8 cellular contexts compared by ENCODE assay signal in the genomic region with DNA sequence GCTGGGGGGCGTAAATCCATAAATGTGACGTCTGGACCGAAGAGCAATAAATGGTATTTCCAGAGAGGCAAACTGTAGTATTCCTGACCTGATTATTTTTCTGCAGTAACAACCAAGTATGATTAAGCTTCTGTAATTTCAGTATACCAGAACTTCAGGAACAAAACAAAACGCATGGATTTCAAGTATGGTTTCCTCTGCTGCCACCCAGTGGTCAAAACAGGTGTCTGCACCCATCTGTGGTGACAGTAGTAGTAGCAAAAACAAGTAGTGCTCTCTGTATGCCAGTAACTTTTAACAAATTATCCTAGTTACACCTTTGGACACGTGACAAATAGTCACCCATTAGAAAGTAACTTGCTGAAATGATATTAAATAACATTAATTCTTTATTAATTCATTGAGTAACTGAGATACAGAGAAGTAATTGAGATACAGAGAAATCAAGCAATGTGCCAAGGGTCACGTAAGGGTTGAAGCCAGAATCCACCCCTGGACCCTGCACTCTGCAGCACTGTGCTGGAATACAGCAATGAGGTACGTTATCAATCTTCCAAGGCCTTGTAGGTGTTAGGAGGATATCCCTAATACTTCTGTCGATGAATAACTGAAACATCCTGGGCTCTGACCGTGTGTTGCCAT. TPM values are rescaled to one million over a fixed set of nuclear protein-coding genes. Genes with fewer than 3 reads are reported as not detected.
DNase-seq lines count a peak whose midpoint lies in the region; ATAC-seq and TF ChIP-seq lines count a peak whose summit lies in the region.

No MANE protein-coding gene starts in this region.

- no peaks in the 10 kb centered on the region for H3K27me3 ChIP-seq in GM06990 (replicated peaks; ENCODE audit: control insufficient read depth, insufficient read depth, low read length)

- no peak overlapping the region for H3K4me3 ChIP-seq in GM06990 (replicated peaks; ENCODE audit: low read depth, low read length)
- H3K4me3 ChIP-seq in WI38 (ENCODE audit: low read depth, low read length) = no peak overlapping the region

- no peaks in the 10 kb centered on the region for H3K4me1 Mint-ChIP-seq in central memory CD8-positive, alpha-beta T cell

- TF ChIP-seq CTCF in GM06990 (IDR thresholded peaks at IDR 0.05; ENCODE audit: insufficient read depth, low read length, poor library complexity, severe bottlenecking) = peak; percentile 81
- peak; percentile 61; the same call in 1 of the 2 replicates for TF ChIP-seq CTCF in WI38 (IDR thresholded peaks at IDR 0.05; ENCODE audit: low read depth, low read length)

- H3K27me3 Mint-ChIP-seq in central memory CD8-positive, alpha-beta T cell = peaks cover 27% of the 10 kb centered on the region

- H3K4me3 Mint-ChIP-seq in central memory CD8-positive, alpha-beta T cell = no peak overlapping the region

- H3K9me3 Mint-ChIP-seq in central memory CD8-positive, alpha-beta T cell = no peaks in the 10 kb centered on the region

- intact Hi-C loops in left colon (cut with DNase I, micrococcal nuclease) = no loop called here

- no peaks in the 10 kb centered on the region for H3K36me3 Mint-ChIP-seq in central memory CD8-positive, alpha-beta T cell (ENCODE audit: insufficient read depth)

- DNase-seq in GM06990 (ENCODE audit: extremely low read depth, insufficient read length) = no peak
- DNase-seq in NCI-H2107 treated with DMSO at 0.1 percent for 48 hours (lab: John Stamatoyannopoulos, UW; ENCODE audit: unreplicated experiment) = peak; percentile 42
- peak; percentile 47 to 55 for DNase-seq in central memory CD8-positive, alpha-beta T cell (ENCODE audit: low spot score in 2 of 2)
- peak; percentile 32 to 74 for DNase-seq in left colon
- DNase-seq in stimulated activated CD4-positive, alpha-beta T cell treated with anti-CD3 and anti-CD28 coated beads, Interleukin-2, amount 100 ng/mL, for 4 hours (ENCODE audit: low read depth) = peak; percentile 31

- ATAC-seq in HG02759 (IDR thresholded peaks at IDR 0.05; ENCODE audit: unreplicated experiment) (peak; percentile 56), left colon (peak; percentile 76), GM21381 (IDR thresholded peaks at IDR 0.05; ENCODE audit: unreplicated experiment) (no peak)
- peak; percentile 68 for ATAC-seq in central memory CD8-positive, alpha-beta T cell (replicated peaks; ENCODE audit: extremely low read depth, poor library complexity, severe bottlenecking)

- H3K27ac Mint-ChIP-seq in central memory CD8-positive, alpha-beta T cell (ENCODE audit: low read depth) = no peak overlapping the region

- H3K36me3 ChIP-seq in GM06990 (ENCODE audit: control insufficient read depth, insufficient read depth, low read length) = no peaks in the 10 kb centered on the region

RNA-seq across cellular contexts. Expression of gene CALHM4, which starts 7.9 kb away (rescaled TPM):
- not detected for total RNA-seq in left colon

RNA-seq across cellular contexts. Expression of gene RWDD1, which starts 9.8 kb away (rescaled TPM):
- total RNA-seq in left colon = 10 to 100 TPM; 29.1 to 29.5 TPM

RNA-seq across cellular contexts. Expression of gene TRAPPC3L, which starts 16.0 kb away (rescaled TPM):
- total RNA-seq in left colon = not detected

RNA-seq across cellular contexts. Expression of gene CALHM5, which starts 50.1 kb away (rescaled TPM):
- under 1 TPM; 0.18 to 0.64 TPM for total RNA-seq in left colon

RNA-seq across cellular contexts. Expression of gene RSPH4A, which starts 54.8 kb away (rescaled TPM):
- under 1 TPM; 0.27 to 0.31 TPM for total RNA-seq in left colon
